Comparison of ENCODE assay signal across 9 cellular contexts in the genomic region with DNA sequence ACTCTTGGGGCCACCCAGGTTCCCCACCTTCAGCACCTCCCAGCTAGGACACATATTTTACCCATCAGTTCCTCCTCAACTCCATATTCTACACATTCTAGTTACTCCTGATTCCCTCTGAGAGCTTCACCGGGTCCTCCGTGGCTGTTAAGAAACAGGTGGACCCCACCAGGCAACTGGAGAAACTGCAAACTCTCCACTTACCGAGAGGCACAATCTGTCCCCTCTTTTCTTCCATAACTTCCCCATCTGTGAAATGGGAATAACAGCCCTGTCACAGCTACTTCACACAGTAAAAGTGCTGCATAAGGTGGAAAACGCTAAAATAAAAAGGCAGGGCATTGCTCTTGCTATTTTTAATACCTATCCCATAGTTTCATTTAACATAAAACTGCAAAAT. TPM values are rescaled to one million over a fixed set of nuclear protein-coding genes. Genes with fewer than 3 reads are reported as not detected.
DNase-seq lines count a peak whose midpoint lies in the region; ATAC-seq, FAIRE-seq and TF ChIP-seq lines count a peak whose summit lies in the region.
"Had no signal": no experiment of that assay in that cellular context is flagged by ENCODE, and none has a peak within 500 bp of the region (broad histone marks: within the 10 kb centered on the region; RNA-seq: fewer than 3 reads in every experiment).

No MANE protein-coding gene starts in this region.

- no peak overlapping the region for H3K4me2 ChIP-seq in mesenchymal stem cell (ENCODE audit: low read length, poor library complexity, severe bottlenecking)

- no peak overlapping the region for H3K14ac ChIP-seq in mesenchymal stem cell (ENCODE audit: low read length in 2 of 2)

- intact Hi-C loops in tibial artery (cut with DNase I; ENCODE audit: low total_unique reads): loop anchor here (1.0 to 10.0 kb wide), 2 partner anchors 41 to 113 kb away; no protein-coding TSS in a partner anchor

- DNase-seq in NT2/D1 (ENCODE audit: low read depth, low spot score) (no peak), mesenchymal stem cell (no peak), tibial artery (no peak), RCC 7860 (ENCODE audit: low spot score) (no peak), GM12892 (ENCODE audit: insufficient read length) (no peak)
- DNase-seq in effector memory CD4-positive, alpha-beta T cell: no peak
- DNase-seq: NCI-H446 treated with DMSO at 0.1 percent for 48 hours had no signal

- no peak overlapping the region for H3K4ac ChIP-seq in mesenchymal stem cell (ENCODE audit: low read depth in 1 of 2, low read length in 2 of 2)

- no peaks in the 10 kb centered on the region for H3K79me1 ChIP-seq in mesenchymal stem cell (replicated peaks; ENCODE audit: low read length, poor library complexity, severe bottlenecking)

- no peak overlapping the region for H4K91ac ChIP-seq in mesenchymal stem cell (ENCODE audit: low read length)

- H3K23ac ChIP-seq in mesenchymal stem cell (ENCODE audit: low read length in 2 of 2): no peak overlapping the region

- no peaks in the 10 kb centered on the region for H3K27me3 ChIP-seq in NT2/D1 (ENCODE audit: insufficient read depth, insufficient read length)
- peaks cover 5% of the 10 kb centered on the region for H3K27me3 ChIP-seq in effector memory CD4-positive, alpha-beta T cell (replicated peaks; ENCODE audit: control insufficient read depth, insufficient read depth, low read length, poor library complexity, severe bottlenecking)
- H3K27me3 ChIP-seq in mesenchymal stem cell (ENCODE audit: control insufficient read depth in 1 of 2, insufficient read depth in 1 of 2, low read length in 2 of 2): peaks cover 14 to 24% of the 10 kb centered on the region in 2 experiments
- H3K27me3 ChIP-seq in tibial artery: no peaks in the 10 kb centered on the region

- no peak for TF ChIP-seq POLR2A in GM12892 (IDR thresholded peaks at IDR 0.05; ENCODE audit: low read depth, low read length)

- no peak for ATAC-seq in HG02884 (IDR thresholded peaks at IDR 0.05; ENCODE audit: unreplicated experiment)

- no peak overlapping the region for H2BK12ac ChIP-seq in mesenchymal stem cell (ENCODE audit: low read length in 2 of 2)

- FAIRE-seq in RCC 7860 (lab: Jason Lieb, UNC) (no peak), GM12892 (lab: Jason Lieb, UNC) (no peak)
- FAIRE-seq: endometrium had no signal

- H3K9ac ChIP-seq in NT2/D1 (ENCODE audit: insufficient read length, low read depth): peak overlapping the region; percentile 68
- H3K9ac ChIP-seq in mesenchymal stem cell (ENCODE audit: low read length): peak overlapping the region; percentile 87

- H3K36me3 ChIP-seq in NT2/D1 (ENCODE audit: insufficient read depth, insufficient read length, low read length) (no peaks in the 10 kb centered on the region), mesenchymal stem cell (ENCODE audit: control insufficient read depth in 1 of 2, insufficient read depth in 2 of 2, low read depth in 1 of 2, low read length in 2 of 2) (no peaks in the 10 kb centered on the region), tibial artery (no peaks in the 10 kb centered on the region)
- no peaks in the 10 kb centered on the region for H3K36me3 ChIP-seq in effector memory CD4-positive, alpha-beta T cell (ENCODE audit: control insufficient read depth, insufficient read depth, low read length)

- no peak for TF ChIP-seq CTCF in tibial artery (IDR thresholded peaks at IDR 0.05)

- H3K4me3 ChIP-seq in NT2/D1 (ENCODE audit: insufficient read length, low read depth) (peak overlapping the region; percentile 61), mesenchymal stem cell (ENCODE audit: insufficient read depth in 1 of 2, low read depth in 1 of 2, low read length in 2 of 2) (peak overlapping the region in 1 of 2 experiments; percentile 81), tibial artery (peak overlapping the region; percentile 60 to 64)
- peak overlapping the region; percentile 66 for H3K4me3 ChIP-seq in effector memory CD4-positive, alpha-beta T cell (ENCODE audit: insufficient read depth, low read depth, low read length, poor library complexity, severe bottlenecking)

- no peak overlapping the region for H4K8ac ChIP-seq in mesenchymal stem cell (ENCODE audit: low read length)

- no peak overlapping the region for H2BK15ac ChIP-seq in mesenchymal stem cell (ENCODE audit: low read depth, poor library complexity, severe bottlenecking)

- H3K27ac ChIP-seq in effector memory CD4-positive, alpha-beta T cell (ENCODE audit: insufficient read depth, low read length, poor library complexity, severe bottlenecking): no peak overlapping the region
- H3K27ac ChIP-seq in mesenchymal stem cell (ENCODE audit: low read length, poor library complexity, severe bottlenecking) (no peak overlapping the region), tibial artery (peak overlapping the region; percentile 75 to 78)

- H3K18ac ChIP-seq in mesenchymal stem cell (ENCODE audit: low read depth in 1 of 2, low read length in 2 of 2): no peak overlapping the region

- WGBS in mesenchymal stem cell: 15% methylated on average over 4 of the region's 4 CpGs

- H3K9me3 ChIP-seq in NT2/D1 (ENCODE audit: insufficient read depth, low read length): no peaks in the 10 kb centered on the region
- no peaks in the 10 kb centered on the region for H3K9me3 ChIP-seq in effector memory CD4-positive, alpha-beta T cell (ENCODE audit: control insufficient read depth, low read length)
- no peaks in the 10 kb centered on the region for H3K9me3 ChIP-seq in mesenchymal stem cell (ENCODE audit: control insufficient read depth, low read length)
- no peaks in the 10 kb centered on the region for H3K9me3 ChIP-seq in tibial artery

- H2BK5ac ChIP-seq in mesenchymal stem cell (ENCODE audit: low read depth, low read length, poor library complexity, severe bottlenecking): no peak overlapping the region

- H2BK120ac ChIP-seq in mesenchymal stem cell (ENCODE audit: low read depth, low read length): no peak overlapping the region

- no peak overlapping the region for H2AK5ac ChIP-seq in mesenchymal stem cell (ENCODE audit: low read length, severe bottlenecking)

- no peak overlapping the region for H2AFZ ChIP-seq in mesenchymal stem cell (ENCODE audit: low read depth, low read length)

- no peaks in the 10 kb centered on the region for H3K4me1 ChIP-seq in NT2/D1 (ENCODE audit: insufficient read depth, insufficient read length)
- H3K4me1 ChIP-seq in effector memory CD4-positive, alpha-beta T cell (ENCODE audit: control insufficient read depth, insufficient read depth, low read length, poor library complexity, severe bottlenecking): peaks cover 6% of the 10 kb centered on the region
- peaks cover 6% of the 10 kb centered on the region for H3K4me1 ChIP-seq in mesenchymal stem cell (ENCODE audit: control insufficient read depth, insufficient read depth, low read depth, low read length)
- peaks cover 0 to 45% (median 24%) of the 10 kb centered on the region in 4 donors for H3K4me1 ChIP-seq in tibial artery

RNA-seq across cellular contexts. Expression of a gene that starts 1.5 kb away (rescaled TPM):
- polyA plus RNA-seq in mesenchymal stem cell (2013, experiment 1 of 2): 3.8 TPM
- 3.5 TPM for polyA plus RNA-seq in mesenchymal stem cell (2013, experiment 2 of 2)
- not detected for polyA plus RNA-seq in GM12892 (2012; ENCODE audit: missing spikeins)

RNA-seq across cellular contexts. Expression of a gene that starts 55.8 kb away (rescaled TPM):
- not detected for polyA plus RNA-seq in mesenchymal stem cell (2013, experiment 1 of 2)
- not detected for polyA plus RNA-seq in mesenchymal stem cell (2013, experiment 2 of 2)
- not detected for polyA plus RNA-seq in GM12892 (2012; ENCODE audit: missing spikeins)

Comparison
In these comparisons a context has a peak if more than half of its experiments do, and no peak if none do; other contexts are left out.
1. H3K27ac ChIP-seq: peak in tibial artery (2 of 2); none in effector memory CD4-positive, alpha-beta T cell (single experiment) and mesenchymal stem cell (single experiment).